ENCODE assay signal across 28 cellular contexts in genomic region chr7:4893929-4894475, GRCh38. TPM values are rescaled to one million over a fixed set of nuclear protein-coding genes. Genes with fewer than 3 reads are reported as not detected.
"Had no signal": no experiment of that assay in that cellular context is flagged by ENCODE, and none has a peak within 500 bp of the region (broad histone marks: within the 10 kb centered on the region; RNA-seq: fewer than 3 reads in every experiment).

No MANE protein-coding gene starts in this region.

- FAIRE-seq: endometrium, islet of Langerhans, keratinocyte had no signal

- H3K9me3 ChIP-seq: colonic mucosa, gastrocnemius medialis, lower lobe of right lung had no signal

- H3K27ac ChIP-seq: colonic mucosa, epithelial cell of prostate, esophagus squamous epithelium, gastrocnemius medialis, heart right ventricle, left lung, lower lobe of right lung had no signal

- H3K4me3 ChIP-seq: colonic mucosa, esophagus squamous epithelium, gastrocnemius medialis, heart right ventricle, left lung, lower lobe of right lung, mucosa of descending colon had no signal

- DNase-seq: colonic mucosa; cortex of kidney; effector CD8-positive, alpha-beta T cell; effector memory CD8-positive, alpha-beta T cell; endodermal cell; erythroblast; esophagus squamous epithelium; foreskin fibroblast; foreskin melanocyte; gastrocnemius medialis; glutamatergic neuron; head of caudate nucleus; heart right ventricle; hippocampal formation; left cardiac atrium; left lung; left ventricle myocardium superior; lower lobe of right lung; mesenchymal stem cell; mucosa of descending colon; naive B cell had no signal

- H3K27me3 ChIP-seq: colonic mucosa, esophagus squamous epithelium, left lung had no signal

- H3K4me1 ChIP-seq: colonic mucosa, esophagus squamous epithelium, gastrocnemius medialis, heart right ventricle, left lung, lower lobe of right lung had no signal

- H3K36me3 ChIP-seq: colonic mucosa, esophagus squamous epithelium, gastrocnemius medialis, heart right ventricle, left lung, lower lobe of right lung had no signal

- ATAC-seq: effector memory CD8-positive, alpha-beta T cell; esophagus mucosa; gastrocnemius medialis; heart right ventricle; left cardiac atrium; left lung; left ventricle myocardium superior; lower lobe of right lung; mucosa of descending colon had no signal

RNA-seq across cellular contexts. Expression of gene RADIL, which starts 10.5 kb away (rescaled TPM):
- polyA plus RNA-seq: keratinocyte had no signal

RNA-seq across cellular contexts. Expression of gene PAPOLB, which starts 32.2 kb away (rescaled TPM):
- total RNA-seq: esophagus mucosa, glomerular endothelial cell, myocyte had no signal
- polyA plus RNA-seq: keratinocyte had no signal
